Comparison of ENCODE assay signal across 17 cellular contexts in genomic region chr1:187959062-187959461, GRCh38.
DNase-seq lines count a peak whose midpoint lies in the region; ATAC-seq, FAIRE-seq and TF ChIP-seq lines count a peak whose summit lies in the region.
"Had no signal": no experiment of that assay in that cellular context is flagged by ENCODE, and none has a peak within 500 bp of the region (broad histone marks: within the 10 kb centered on the region; RNA-seq: fewer than 3 reads in every experiment).

No MANE protein-coding gene starts in this region.

- POLR2A ChIA-PET in SK-N-SH (lab: Yijun Ruan, JAX), result no interaction called here

- H3K27me3 ChIP-seq in OCI-LY3 (ENCODE audit: low read depth, low read length), result no peaks in the 10 kb centered on the region
- H3K27me3 ChIP-seq in right lobe of liver, result no peaks in the 10 kb centered on the region
- no peaks in the 10 kb centered on the region for H3K27me3 ChIP-seq in SK-N-SH (ENCODE audit: insufficient read depth)
- no peaks in the 10 kb centered on the region for H3K27me3 ChIP-seq in small intestine (ENCODE audit: control insufficient read depth in 2 of 2, insufficient read depth in 2 of 2, low read length in 2 of 2)
- no peaks in the 10 kb centered on the region for H3K27me3 ChIP-seq in heart right ventricle

- H3K4me1 ChIP-seq in OCI-LY3 (ENCODE audit: low read length) (peaks cover 21% of the 10 kb centered on the region), right lobe of liver (peaks cover 0 to 22% (median 5%) of the 10 kb centered on the region in 4 donors), SK-N-SH (ENCODE audit: control insufficient read depth in 1 of 2, insufficient read depth in 2 of 2, low read depth in 1 of 2, low read length in 1 of 2) (no peaks in the 10 kb centered on the region), small intestine (ENCODE audit: control insufficient read depth in 2 of 2, insufficient read depth in 1 of 2, low read depth in 1 of 2, low read length in 1 of 2) (no peaks in the 10 kb centered on the region), heart right ventricle (no peaks in the 10 kb centered on the region)

- WGBS in right lobe of liver (ENCODE audit: insufficient coverage, low coverage, low lambda C conversion rate, missing lambda C conversion rate), result 68% methylated on average over 3 of the region's 3 CpGs
- WGBS in SK-N-SH (ENCODE audit: low lambda C conversion rate), result 86% methylated on average over 3 of the region's 3 CpGs
- WGBS in small intestine, 3 donors, result 67 to 77% (median 72%) methylated on average over 3 of the region's 3 CpGs
- WGBS in heart right ventricle, 2 donors, result 76 to 91% methylated on average over 3 of the region's 3 CpGs

- no peak for FAIRE-seq in small intestine (lab: Jason Lieb, UNC)
- FAIRE-seq: A549, GM18507, H54, HepG2, HTR-8/SVneo had no signal

- H2AFZ ChIP-seq in OCI-LY3 (ENCODE audit: low read depth, low read length), result no peak overlapping the region
- H2AFZ ChIP-seq in SK-N-SH (ENCODE audit: low read depth), result no peak overlapping the region
- H2AFZ ChIP-seq: GM23248 had no signal

- H4K20me1 ChIP-seq in OCI-LY3 (ENCODE audit: insufficient read depth, low read length) (no peaks in the 10 kb centered on the region), SK-N-SH (ENCODE audit: insufficient read depth) (no peaks in the 10 kb centered on the region)

- TF ChIP-seq CTCF in OCI-LY3 (IDR thresholded peaks at IDR 0.05; ENCODE audit: low read depth, low read length) (no peak), right lobe of liver (IDR thresholded peaks at IDR 0.05) (no peak), SK-N-SH (IDR thresholded peaks at IDR 0.05) (no peak), heart right ventricle (IDR thresholded peaks at IDR 0.05) (no peak)

- H3K9me3 ChIP-seq in OCI-LY3 (ENCODE audit: insufficient read depth, low read length), result no peaks in the 10 kb centered on the region
- H3K9me3 ChIP-seq in right lobe of liver, result no peaks in the 10 kb centered on the region
- no peaks in the 10 kb centered on the region for H3K9me3 ChIP-seq in SK-N-SH
- no peaks in the 10 kb centered on the region for H3K9me3 ChIP-seq in small intestine (ENCODE audit: control insufficient read depth, low read depth)
- peaks cover 0 to 3% (median 0%) of the 10 kb centered on the region in 11 donors for H3K9me3 ChIP-seq in heart right ventricle
- H3K9me3 ChIP-seq: A549 had no signal

- H3K27ac ChIP-seq in OCI-LY3 (ENCODE audit: low read length) (no peak overlapping the region), right lobe of liver (no peak overlapping the region), SK-N-SH (ENCODE audit: low read depth in 2 of 2, low read length in 1 of 2) (no peak overlapping the region), small intestine (ENCODE audit: low read depth in 1 of 2, low read length in 1 of 2) (no peak overlapping the region), heart right ventricle (no peak overlapping the region)
- H3K27ac ChIP-seq: A549, GM23248 had no signal

- H3K4me2 ChIP-seq in OCI-LY3 (ENCODE audit: low read length) (peak overlapping the region; percentile 54), SK-N-SH (no peak overlapping the region)
- H3K4me2 ChIP-seq: A549 had no signal

- H3K4me3 ChIP-seq in OCI-LY3 (ENCODE audit: low read length), result peak overlapping the region; percentile 27; the same call in 1 of the 2 replicates
- no peak overlapping the region for H3K4me3 ChIP-seq in right lobe of liver
- H3K4me3 ChIP-seq in SK-N-SH (ENCODE audit: low read depth in 2 of 2, low read length in 1 of 2), result no peak overlapping the region
- H3K4me3 ChIP-seq in small intestine (ENCODE audit: low read depth in 1 of 2, low read length in 2 of 2), result no peak overlapping the region
- H3K4me3 ChIP-seq in heart right ventricle, result no peak overlapping the region
- H3K4me3 ChIP-seq: A549, GM23248 had no signal

- TF ChIP-seq RAD21 in SK-N-SH (IDR thresholded peaks at IDR 0.05; ENCODE audit: low read length), result no peak

- H3K36me3 ChIP-seq in OCI-LY3 (replicated peaks; ENCODE audit: low read depth, low read length), result peaks cover 2% of the 10 kb centered on the region
- H3K36me3 ChIP-seq in right lobe of liver, result no peaks in the 10 kb centered on the region
- H3K36me3 ChIP-seq in SK-N-SH (replicated peaks in 1 of 2; ENCODE audit: control insufficient read depth in 1 of 2, insufficient read depth in 2 of 2, low read length in 1 of 2), result no peaks in the 10 kb centered on the region
- no peaks in the 10 kb centered on the region for H3K36me3 ChIP-seq in small intestine (ENCODE audit: control insufficient read depth in 2 of 2, insufficient read depth in 2 of 2, low read length in 2 of 2)
- H3K36me3 ChIP-seq in heart right ventricle, result no peaks in the 10 kb centered on the region

- H3K79me2 ChIP-seq in OCI-LY3 (ENCODE audit: low read length) (no peaks in the 10 kb centered on the region), SK-N-SH (ENCODE audit: insufficient read depth) (no peaks in the 10 kb centered on the region)

- no peak for TF ChIP-seq POLR2A in right lobe of liver (IDR thresholded peaks at IDR 0.05)

- CTCF ChIA-PET in SK-N-SH (lab: Yijun Ruan, JAX), result no interaction called here

- intact Hi-C loops in right lobe of liver (cut with DNase I), result no loop called here
- intact Hi-C loops in heart right ventricle (cut with DNase I), result no loop called here

- DNase-seq in right lobe of liver, result no peak
- no peak for DNase-seq in SK-N-SH
- DNase-seq in small intestine, result no peak
- DNase-seq in heart right ventricle, result no peak
- DNase-seq: CD8-positive, alpha-beta T cell; COR-L47; DND-41; GDM1; GM23248 had no signal

- no peaks in the 10 kb centered on the region for H3K9me2 ChIP-seq in SK-N-SH

- H3F3A ChIP-seq in SK-N-SH (replicated peaks; ENCODE audit: insufficient read depth), result no peaks in the 10 kb centered on the region

- H3K9ac ChIP-seq in OCI-LY3 (ENCODE audit: low read length), result peak overlapping the region; percentile 4; the same call in 1 of the 2 replicates
- H3K9ac ChIP-seq in SK-N-SH, result no peak overlapping the region
- H3K9ac ChIP-seq: GM23248 had no signal

- ATAC-seq in GM18861 (IDR thresholded peaks at IDR 0.05; ENCODE audit: unreplicated experiment) (peak; percentile 33), HG03175 (IDR thresholded peaks at IDR 0.05; ENCODE audit: unreplicated experiment) (peak; percentile 51), right lobe of liver (no peak), heart right ventricle (no peak)
- ATAC-seq: A549; CD8-positive, alpha-beta T cell; HepG2 had no signal

- no peak for TF ChIP-seq EP300 in SK-N-SH (IDR thresholded peaks at IDR 0.05; ENCODE audit: borderline replicate concordance in 1 of 2, low read depth in 1 of 2, low read length in 1 of 2)

TF ChIP-seq in SK-N-SH, 30 proteins besides CTCF, POLR2A, EP300 and RAD21:
- TF ChIP-seq, protein P1, sequence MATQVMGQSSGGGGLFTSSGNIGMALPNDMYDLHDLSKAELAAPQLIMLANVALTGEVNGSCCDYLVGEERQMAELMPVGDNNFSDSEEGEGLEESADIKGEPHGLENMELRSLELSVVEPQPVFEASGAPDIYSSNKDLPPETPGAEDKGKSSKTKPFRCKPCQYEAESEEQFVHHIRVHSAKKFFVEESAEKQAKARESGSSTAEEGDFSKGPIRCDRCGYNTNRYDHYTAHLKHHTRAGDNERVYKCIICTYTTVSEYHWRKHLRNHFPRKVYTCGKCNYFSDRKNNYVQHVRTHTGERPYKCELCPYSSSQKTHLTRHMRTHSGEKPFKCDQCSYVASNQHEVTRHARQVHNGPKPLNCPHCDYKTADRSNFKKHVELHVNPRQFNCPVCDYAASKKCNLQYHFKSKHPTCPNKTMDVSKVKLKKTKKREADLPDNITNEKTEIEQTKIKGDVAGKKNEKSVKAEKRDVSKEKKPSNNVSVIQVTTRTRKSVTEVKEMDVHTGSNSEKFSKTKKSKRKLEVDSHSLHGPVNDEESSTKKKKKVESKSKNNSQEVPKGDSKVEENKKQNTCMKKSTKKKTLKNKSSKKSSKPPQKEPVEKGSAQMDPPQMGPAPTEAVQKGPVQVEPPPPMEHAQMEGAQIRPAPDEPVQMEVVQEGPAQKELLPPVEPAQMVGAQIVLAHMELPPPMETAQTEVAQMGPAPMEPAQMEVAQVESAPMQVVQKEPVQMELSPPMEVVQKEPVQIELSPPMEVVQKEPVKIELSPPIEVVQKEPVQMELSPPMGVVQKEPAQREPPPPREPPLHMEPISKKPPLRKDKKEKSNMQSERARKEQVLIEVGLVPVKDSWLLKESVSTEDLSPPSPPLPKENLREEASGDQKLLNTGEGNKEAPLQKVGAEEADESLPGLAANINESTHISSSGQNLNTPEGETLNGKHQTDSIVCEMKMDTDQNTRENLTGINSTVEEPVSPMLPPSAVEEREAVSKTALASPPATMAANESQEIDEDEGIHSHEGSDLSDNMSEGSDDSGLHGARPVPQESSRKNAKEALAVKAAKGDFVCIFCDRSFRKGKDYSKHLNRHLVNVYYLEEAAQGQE (IDR thresholded peaks at IDR 0.05; ENCODE audit: low read depth, low read length), result no peak
- TF ChIP-seq JUND (IDR thresholded peaks at IDR 0.05) (no peak), TCF12 (IDR thresholded peaks at IDR 0.05) (no peak), SIN3A (IDR thresholded peaks at IDR 0.05; ENCODE audit: borderline replicate concordance, low read depth, low read length) (no peak), NRF1 (IDR thresholded peaks at IDR 0.05; ENCODE audit: low read depth, low read length) (no peak), CHD2 (IDR thresholded peaks at IDR 0.05; ENCODE audit: low read length, partially characterized antibody) (no peak), GATA2 (CRISPR knock-in tag; IDR thresholded peaks at IDR 0.05) (no peak), SMC3 (IDR thresholded peaks at IDR 0.05; ENCODE audit: low read depth, low read length) (no peak), FOSL2 (IDR thresholded peaks at IDR 0.05; ENCODE audit: borderline replicate concordance, low read depth) (no peak), FOXM1 (IDR thresholded peaks at IDR 0.05; ENCODE audit: low read depth) (no peak)
TF ChIP-seq in SK-N-SH: peak in this region for 0.

Comparison
In these comparisons a context has a peak if more than half of its experiments do, and no peak if none do; other contexts are left out.
1. ATAC-seq: peak in GM18861 (single experiment) and HG03175 (single experiment); none in right lobe of liver (0 of 4) and heart right ventricle (0 of 8).